In the genomic region with DNA sequence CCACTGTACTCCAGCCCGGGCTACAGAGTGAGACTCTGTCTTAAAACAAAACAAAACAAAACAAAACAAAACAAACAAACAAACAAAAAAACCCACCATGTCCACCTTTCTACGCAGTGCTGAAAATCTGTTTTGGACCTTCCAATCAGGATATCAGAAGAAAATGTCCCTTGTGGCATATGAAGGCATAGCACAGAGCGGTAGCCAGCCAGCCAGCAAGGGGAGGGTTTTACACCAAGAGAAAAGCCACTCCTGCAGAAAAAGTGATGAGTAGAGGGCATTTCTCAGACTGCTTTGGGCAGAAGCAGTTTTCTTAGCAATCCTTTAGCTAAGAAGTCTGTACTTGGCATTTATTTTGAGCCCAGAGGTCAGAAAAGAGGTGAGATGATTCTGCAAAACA, we compare ENCODE assay signal across 26 cellular contexts.
A peak's percentile ranks its signal among the peaks of the same experiment; 100 is the strongest.
DNase-seq lines count a peak whose midpoint lies in the region; ATAC-seq, FAIRE-seq and TF ChIP-seq lines count a peak whose summit lies in the region.
"Had no signal": no experiment of that assay in that cellular context is flagged by ENCODE, and none has a peak within 500 bp of the region (broad histone marks: within the 10 kb centered on the region; RNA-seq: fewer than 3 reads in every experiment).

No MANE protein-coding gene starts in this region.

- H3K4me3 ChIP-seq in A549, result no peak overlapping the region
- no peak overlapping the region for H3K4me3 ChIP-seq in WERI-Rb-1 (ENCODE audit: low read depth, low read length)
- H3K4me3 ChIP-seq in neural progenitor cell, result no peak overlapping the region
- H3K4me3 ChIP-seq: GM23248 had no signal

- ATAC-seq in A549, result peak; percentile 64 to 80; a peak in 5 of 6 replicates
- no peak for ATAC-seq in GM21423 (IDR thresholded peaks at IDR 0.05; ENCODE audit: unreplicated experiment)
- ATAC-seq: Panc1 had no signal

- no peak overlapping the region for H3K9ac ChIP-seq in H9 (ENCODE audit: extremely low read depth, insufficient read length, low read length)
- no peak overlapping the region for H3K9ac ChIP-seq in neural progenitor cell
- H3K9ac ChIP-seq: GM23248, SK-N-SH had no signal

- H3K27ac ChIP-seq in A549 (no peak overlapping the region), H9 (ENCODE audit: insufficient read length, low read depth, low read length) (no peak overlapping the region), WERI-Rb-1 (no peak overlapping the region), neural progenitor cell (no peak overlapping the region)
- H3K27ac ChIP-seq: GM23248 had no signal

- FAIRE-seq in A549 (lab: Jason Lieb, UNC), result no peak
- FAIRE-seq: HTR-8/SVneo had no signal

- H3K4me1 Mint-ChIP-seq in H9 (peaks cover 5 to 9% of the 10 kb centered on the region in 2 experiments; a peak in 3 of 4 replicates), neural progenitor cell (no peaks in the 10 kb centered on the region), osteocyte (ENCODE audit: unreplicated experiment) (no peaks in the 10 kb centered on the region)
- H3K4me1 Mint-ChIP-seq: CD14-positive monocyte; CD8-positive, alpha-beta memory T cell had no signal

- H3K79me1 ChIP-seq in H9 (ENCODE audit: insufficient read depth, low read depth, low read length, poor library complexity, severe bottlenecking), result no peaks in the 10 kb centered on the region

- H4K8ac ChIP-seq in H9 (replicated peaks; ENCODE audit: insufficient read length, low read depth, low read length), result no peak overlapping the region

- no peak overlapping the region for H2BK20ac ChIP-seq in H9 (ENCODE audit: low read depth, low read length, poor library complexity, severe bottlenecking)

- H2BK15ac ChIP-seq in H9 (ENCODE audit: low read depth, low read length), result no peak overlapping the region

- H4K20me1 ChIP-seq in H9 (ENCODE audit: control insufficient read depth, insufficient read depth, insufficient read length), result no peaks in the 10 kb centered on the region
- no peaks in the 10 kb centered on the region for H4K20me1 ChIP-seq in neural progenitor cell (ENCODE audit: low read depth)

- H2AFZ ChIP-seq in H9 (ENCODE audit: low read length) (peak overlapping the region; percentile 56), neural progenitor cell (replicated peaks) (peak overlapping the region; percentile 74)
- H2AFZ ChIP-seq: GM23248 had no signal

- no peak overlapping the region for H2BK5ac ChIP-seq in H9 (ENCODE audit: insufficient read length, low read length)

- H3K4me2 ChIP-seq in A549 (no peak overlapping the region), H9 (ENCODE audit: insufficient read depth, insufficient read length, low read length) (no peak overlapping the region), neural progenitor cell (no peak overlapping the region)
- H3K4me2 ChIP-seq: SK-N-SH had no signal

- no peak overlapping the region for H3K4me3 Mint-ChIP-seq in H9
- no peak overlapping the region for H3K4me3 Mint-ChIP-seq in neural progenitor cell
- no peak overlapping the region for H3K4me3 Mint-ChIP-seq in osteocyte (ENCODE audit: unreplicated experiment)
- H3K4me3 Mint-ChIP-seq: CD14-positive monocyte; CD8-positive, alpha-beta memory T cell had no signal

- H4K91ac ChIP-seq in H9 (ENCODE audit: insufficient read length, low read depth, low read length), result no peak overlapping the region

- POLR2A ChIA-PET in A549 (lab: Yijun Ruan, JAX), result interaction anchor here (0.6 kb wide), 1 partner anchor 44 kb away, joined by 4 read pairs; no protein-coding TSS in a partner anchor

- H3K27ac Mint-ChIP-seq in H9 (no peak overlapping the region), neural progenitor cell (no peak overlapping the region), osteocyte (ENCODE audit: unreplicated experiment) (no peak overlapping the region)
- H3K27ac Mint-ChIP-seq: CD14-positive monocyte; CD8-positive, alpha-beta memory T cell had no signal

- peaks cover 8 to 15% of the 10 kb centered on the region in 2 experiments; a peak in 4 of 5 replicates for H3K9me3 Mint-ChIP-seq in H9
- H3K9me3 Mint-ChIP-seq in neural progenitor cell, result peaks cover 14% of the 10 kb centered on the region
- peaks cover 23% of the 10 kb centered on the region for H3K9me3 Mint-ChIP-seq in osteocyte (ENCODE audit: unreplicated experiment)

- no peak overlapping the region for H3K14ac ChIP-seq in H9 (ENCODE audit: insufficient read depth, low read length)

- H3F3A ChIP-seq in neural progenitor cell (ENCODE audit: low read depth), result no peaks in the 10 kb centered on the region

- DNase-seq in A549 (ENCODE audit: low read depth in 1 of 2, low spot score in 1 of 2), result peak in 1 of 2 experiments; percentile 26
- DNase-seq in H9, result no peak
- no peak for DNase-seq in WERI-Rb-1
- peak; percentile 8 for DNase-seq in neural progenitor cell (ENCODE audit: low spot score)
- no peak for DNase-seq in activated T-cell treated with anti-CD3 and anti-CD28 coated beads, Interleukin-2, amount 50 U/mL, for 48 hours
- no peak for DNase-seq in osteocyte (ENCODE audit: extremely low spot score, unreplicated experiment)
- DNase-seq: ACHN; BE2C; CD8-positive, alpha-beta memory T cell; DMS153; GM23248; H7; KBM-7; MV-4-11; NCI-H1105 treated with DMSO at 0.1 percent for 48 hours; NCI-H146; NCI-H2029; NCI-H2227 treated with DMSO at 0.1 percent for 48 hours; NCI-H510A; NCI-H69; SIG-M5; SK-N-SH had no signal

- H3K36me3 ChIP-seq in WERI-Rb-1 (no peaks in the 10 kb centered on the region), neural progenitor cell (no peaks in the 10 kb centered on the region)
- H3K36me3 ChIP-seq: BE2C had no signal

- 28% methylated on average over 3 of the region's 3 CpGs for WGBS in A549 (ENCODE audit: missing lambda C conversion rate)
- WGBS in H9 (ENCODE audit: extremely low coverage, insufficient read length, low lambda C conversion rate), result no CpG with 5 or more reads among the region's 3 CpGs

- no peak overlapping the region for H4K5ac ChIP-seq in H9 (ENCODE audit: insufficient read length, low read depth, low read length)

- no peak for TF ChIP-seq RAD21 in A549 (conservative IDR thresholded peaks at IDR 0.05 in 1 of 2, IDR thresholded peaks at IDR 0.05 in 1 of 2)

- TF ChIP-seq POLR2A in A549 (IDR thresholded peaks at IDR 0.05; ENCODE audit: low read length), result no peak

- no peak overlapping the region for H3K56ac ChIP-seq in H9 (ENCODE audit: insufficient read length, low read depth, low read length)

- no peak for TF ChIP-seq CTCF in A549 (IDR thresholded peaks at IDR 0.05)
- TF ChIP-seq CTCF in H9 (conservative IDR thresholded peaks at IDR 0.05), result peak; percentile 46; the same call in 2 of the 3 replicates
- 0 out of 2 replicates have a peak, but pooled peaks have one; percentile 7 for TF ChIP-seq CTCF in WERI-Rb-1 (IDR thresholded peaks at IDR 0.05; ENCODE audit: low read depth, low read length)
- TF ChIP-seq CTCF in neural progenitor cell (IDR thresholded peaks at IDR 0.05), result peak; percentile 24
- TF ChIP-seq CTCF in osteocyte (IDR thresholded peaks at IDR 0.05), result no peak

- peaks cover 31% of the 10 kb centered on the region for H3K9me3 ChIP-seq in A549
- no peaks in the 10 kb centered on the region for H3K9me3 ChIP-seq in H9 (ENCODE audit: control insufficient read depth, low read depth, low read length)
- H3K9me3 ChIP-seq in WERI-Rb-1 (ENCODE audit: severe bottlenecking), result peaks cover 4% of the 10 kb centered on the region
- peaks cover 4% of the 10 kb centered on the region for H3K9me3 ChIP-seq in neural progenitor cell (ENCODE audit: low read depth)
- H3K9me3 ChIP-seq: SK-N-SH had no signal

- H3K27me3 Mint-ChIP-seq in H9 (ENCODE audit: low read depth), result peaks cover 16% of the 10 kb centered on the region
- H3K27me3 Mint-ChIP-seq in neural progenitor cell (ENCODE audit: insufficient read depth, low read depth), result peaks cover 3% of the 10 kb centered on the region
- H3K27me3 Mint-ChIP-seq in osteocyte (ENCODE audit: unreplicated experiment), result no peaks in the 10 kb centered on the region

- CTCF ChIA-PET in A549 (lab: Yijun Ruan, JAX), result no interaction called here

- no peak for TF ChIP-seq EP300 in A549 (IDR thresholded peaks at IDR 0.05)

- H2BK120ac ChIP-seq in H9 (ENCODE audit: low read depth, low read length, poor library complexity, severe bottlenecking), result no peak overlapping the region

- H3K27me3 ChIP-seq in H9 (ENCODE audit: insufficient read depth, low read length) (no peaks in the 10 kb centered on the region), WERI-Rb-1 (ENCODE audit: insufficient read depth, low read depth, severe bottlenecking) (no peaks in the 10 kb centered on the region), neural progenitor cell (no peaks in the 10 kb centered on the region)
- H3K27me3 ChIP-seq: BE2C had no signal

- H3K4me1 ChIP-seq in A549, result no peaks in the 10 kb centered on the region
- no peaks in the 10 kb centered on the region; the same call in 1 of the 2 replicates for H3K4me1 ChIP-seq in H9 (ENCODE audit: insufficient read depth, low read length)
- H3K4me1 ChIP-seq in neural progenitor cell, result no peaks in the 10 kb centered on the region
- H3K4me1 ChIP-seq: BE2C had no signal

- H3K4ac ChIP-seq in H9 (ENCODE audit: low read depth, low read length), result no peak overlapping the region

- H3K18ac ChIP-seq in H9 (ENCODE audit: insufficient read length, low read depth, low read length), result no peak overlapping the region

- H3K23ac ChIP-seq in H9 (ENCODE audit: insufficient read length, low read depth, low read length), result no peak overlapping the region

- H3K23me2 ChIP-seq in H9 (ENCODE audit: insufficient read length, low read depth, low read length, poor library complexity, severe bottlenecking), result no peaks in the 10 kb centered on the region

- H3K79me2 ChIP-seq in H9 (ENCODE audit: insufficient read depth, low read length) (no peaks in the 10 kb centered on the region), neural progenitor cell (ENCODE audit: low read depth) (no peaks in the 10 kb centered on the region)

- H2AK5ac ChIP-seq in H9 (ENCODE audit: insufficient read length, low read length), result no peak overlapping the region

- no peak overlapping the region for H2BK12ac ChIP-seq in H9 (ENCODE audit: insufficient read length, low read depth, low read length)

- H3K36me3 Mint-ChIP-seq in H9 (ENCODE audit: insufficient read depth in 1 of 3, low read depth in 3 of 3) (peaks cover 0 to 4% (median 0%) of the 10 kb centered on the region in 3 experiments; a peak in 3 of 7 replicates), neural progenitor cell (no peaks in the 10 kb centered on the region), osteocyte (ENCODE audit: unreplicated experiment) (no peaks in the 10 kb centered on the region)
- H3K36me3 Mint-ChIP-seq: CD14-positive monocyte; CD8-positive, alpha-beta memory T cell had no signal

- H3T11ph ChIP-seq in H9 (ENCODE audit: low read length), result no peak overlapping the region

TF ChIP-seq in A549, 52 proteins besides CTCF, POLR2A, EP300 and RAD21:
- TF ChIP-seq RNF2 (IDR thresholded peaks at IDR 0.05; ENCODE audit: borderline replicate concordance, low read depth) (no peak), CBX2 (IDR thresholded peaks at IDR 0.05; ENCODE audit: borderline replicate concordance, low read depth) (no peak)

Comparison
In these comparisons a context has a peak if more than half of its experiments do, and no peak if none do; other contexts are left out.
1. CTCF ChIP-seq: peak in H9 (single experiment), WERI-Rb-1 (single experiment) and neural progenitor cell (single experiment); none in A549 (single experiment) and osteocyte (single experiment).